In genomic region chr7:5622286-5622685, GRCh38 we compare ENCODE assay signal across 20 cellular contexts.
"Had no signal": no experiment of that assay in that cellular context is flagged by ENCODE, and none has a peak within 500 bp of the region (broad histone marks: within the 10 kb centered on the region; RNA-seq: fewer than 3 reads in every experiment).

No MANE protein-coding gene starts in this region.

- H3K27me3 ChIP-seq: spleen, testis, tibial artery had no signal

- H3K27me3 Mint-ChIP-seq: effector memory CD8-positive, alpha-beta T cell; naive thymus-derived CD8-positive, alpha-beta T cell; stimulated activated memory B cell treated with anti-CD40 and anti-IgM and Interleukin-4, amounts not matched to agents 10 μg/mL and 1 μg/mL and 100 μg/mL, for 72 hours; type B pancreatic cell had no signal

- H3K27ac ChIP-seq: psoas muscle, skin epidermis, spleen, testis, tibial artery had no signal

- H3K4me1 ChIP-seq: psoas muscle, testis had no signal

- H3K9me3 ChIP-seq: psoas muscle, spleen, testis, tibial artery had no signal

- ATAC-seq: effector memory CD8-positive, alpha-beta T cell; left lobe of liver; naive thymus-derived CD8-positive, alpha-beta T cell; right cardiac atrium; stimulated activated memory B cell treated with anti-CD40 and anti-IgM and Interleukin-4, amounts not matched to agents 10 μg/mL and 1 μg/mL and 100 μg/mL, for 72 hours; stimulated activated naive CD8-positive, alpha-beta T cell treated with anti-CD3 and anti-CD28 coated beads, Interleukin-15, Interleukin-2, amounts not matched to agents 100 U/mL and 50 U/mL, for 24 hours had no signal

- DNase-seq: cerebellar nuclear complex; cortex of kidney; effector memory CD8-positive, alpha-beta T cell; head of caudate nucleus; mesendoderm; midbrain; naive thymus-derived CD8-positive, alpha-beta T cell; right cardiac atrium; spleen; stimulated activated CD4-positive, alpha-beta T cell treated with anti-CD3 and anti-CD28 coated beads, Interleukin-4, amount 100 ng/mL, for 4 hours; stimulated activated naive CD8-positive, alpha-beta T cell treated with anti-CD3 and anti-CD28 coated beads, Interleukin-15, Interleukin-2, amounts not matched to agents 100 U/mL and 50 U/mL, for 24 hours; substantia nigra; testis; tibial artery had no signal

- H3K9me3 Mint-ChIP-seq: effector memory CD8-positive, alpha-beta T cell; naive thymus-derived CD8-positive, alpha-beta T cell; neural crest cell; stimulated activated memory B cell treated with anti-CD40 and anti-IgM and Interleukin-4, amounts not matched to agents 10 μg/mL and 1 μg/mL and 100 μg/mL, for 72 hours; type B pancreatic cell had no signal

- H3K4me3 ChIP-seq: psoas muscle, skin epidermis, spleen, testis, tibial artery had no signal

- H3K27ac Mint-ChIP-seq: effector memory CD8-positive, alpha-beta T cell; stimulated activated memory B cell treated with anti-CD40 and anti-IgM and Interleukin-4, amounts not matched to agents 10 μg/mL and 1 μg/mL and 100 μg/mL, for 72 hours; type B pancreatic cell had no signal

- H3K4me3 Mint-ChIP-seq: effector memory CD8-positive, alpha-beta T cell; naive thymus-derived CD8-positive, alpha-beta T cell; neural crest cell; stimulated activated memory B cell treated with anti-CD40 and anti-IgM and Interleukin-4, amounts not matched to agents 10 μg/mL and 1 μg/mL and 100 μg/mL, for 72 hours; type B pancreatic cell had no signal
